9 cellular contexts compared by ENCODE assay signal in genomic region chr2:9002313-9002636, GRCh38. TPM values are rescaled to one million over a fixed set of nuclear protein-coding genes. Genes with fewer than 3 reads are reported as not detected.
DNase-seq lines count a peak whose midpoint lies in the region; ATAC-seq, FAIRE-seq and TF ChIP-seq lines count a peak whose summit lies in the region.
"Had no signal": no experiment of that assay in that cellular context is flagged by ENCODE, and none has a peak within 500 bp of the region (broad histone marks: within the 10 kb centered on the region; RNA-seq: fewer than 3 reads in every experiment).

No MANE protein-coding gene starts in this region.

- H3K27ac ChIP-seq in 22Rv1: peak overlapping the region; percentile 41
- H3K27ac ChIP-seq in HCT116 (ENCODE audit: low read depth, low read length): no peak overlapping the region
- peak overlapping the region; percentile 58 for H3K27ac ChIP-seq in caudate nucleus (ENCODE audit: low read depth, low read length)

- H3K9me2 ChIP-seq in HCT116 (ENCODE audit: insufficient read depth): no peaks in the 10 kb centered on the region

- RAD21 ChIA-PET in HCT116 (lab: Charles Lee; ENCODE audit: low non-redundant PET in 1 of 2, low total read pairs in 2 of 2, uncharacterized antibody in 2 of 2, unreplicated experiment in 2 of 2): no interaction called here

- no peak for TF ChIP-seq RAD21 in HCT116 (IDR thresholded peaks at IDR 0.05; ENCODE audit: low read depth)

- no peak for TF ChIP-seq POLR2A in HCT116 (IDR thresholded peaks at IDR 0.05; ENCODE audit: borderline replicate concordance, extremely low read depth, insufficient read depth, insufficient read length)

- H3K9me3 ChIP-seq in HCT116 (ENCODE audit: control insufficient read depth in 1 of 2, insufficient read depth in 1 of 2, low read depth in 1 of 2, low read length in 2 of 2): no peaks in the 10 kb centered on the region

- H4K20me1 ChIP-seq in HCT116 (ENCODE audit: insufficient read depth): no peaks in the 10 kb centered on the region

- ATAC-seq in HCT116 (no peak), GM18498 (IDR thresholded peaks at IDR 0.05; ENCODE audit: unreplicated experiment) (no peak)

- intact Hi-C loops in HCT116 (cut with micrococcal nuclease): no loop called here

- TSS peak; percentile 47 for BruUV-seq in HCT116 (replicated peaks; lab: Mats Ljungman, UMichigan)

- peak overlapping the region; percentile 86 for H3K4me2 ChIP-seq in HCT116 (ENCODE audit: low read length)

- 0 out of 4 replicates have a peak overlapping the region, but pooled peaks of 1 of the 2 experiments have one; percentile 58 for H3K4me3 ChIP-seq in HCT116 (replicated peaks in 1 of 2; ENCODE audit: low read depth in 1 of 2, low read length in 2 of 2)

- H2AFZ ChIP-seq in HCT116 (ENCODE audit: low read depth, low read length, poor library complexity, severe bottlenecking): no peak overlapping the region

- H3K9ac ChIP-seq in HCT116 (ENCODE audit: low read length): no peak overlapping the region

- no peaks in the 10 kb centered on the region for H3K27me3 ChIP-seq in HCT116 (ENCODE audit: insufficient read depth, low read length)

- H3K4me1 ChIP-seq in HCT116 (ENCODE audit: control insufficient read depth in 1 of 2, insufficient read depth in 2 of 2, low read length in 2 of 2): peaks cover 18 to 45% of the 10 kb centered on the region in 2 experiments

- peaks cover 20% of the 10 kb centered on the region for H3K79me2 ChIP-seq in HCT116 (ENCODE audit: insufficient read depth, low read length)

- POLR2A ChIA-PET in HCT116 (lab: Charles Lee): no interaction called here

- TF ChIP-seq CTCF in 22Rv1 (IDR thresholded peaks at IDR 0.05): no peak
- TF ChIP-seq CTCF in HCT116 (IDR thresholded peaks at IDR 0.05 in 2 of 3, conservative IDR thresholded peaks at IDR 0.05 in 1 of 3; ENCODE audit: borderline replicate concordance in 1 of 3, insufficient read depth in 1 of 3, low read depth in 2 of 3, low read length in 2 of 3): no peak

- no peak for FAIRE-seq in HTR-8/SVneo (lab: Jason Lieb, UNC)

- no peaks in the 10 kb centered on the region for H3K36me3 ChIP-seq in HCT116 (ENCODE audit: control insufficient read depth in 1 of 2, insufficient read depth in 2 of 2, low read length in 2 of 2)

- DNase-seq in HCT116 (ENCODE audit: low read depth, low spot score) (no peak), caudate nucleus (lab: John Stamatoyannopoulos, UW) (no peak), midbrain (lab: John Stamatoyannopoulos, UW) (peak; percentile 50), HTR-8/SVneo (ENCODE audit: insufficient read length, low spot score) (no peak), GF-D8 (lab: John Stamatoyannopoulos, UW) (no peak), NCI-H2196 treated with DMSO at 0.1 percent for 48 hours (lab: John Stamatoyannopoulos, UW; ENCODE audit: unreplicated experiment) (no peak)
- DNase-seq: NCI-H2081 treated with DMSO at 0.1 percent for 48 hours had no signal

- CTCF ChIA-PET in HCT116 (lab: Charles Lee): no interaction called here

TF ChIP-seq in HCT116, 20 proteins besides CTCF, POLR2A, EP300 and RAD21:
- TF ChIP-seq REST (IDR thresholded peaks at IDR 0.05; ENCODE audit: low read depth) (no peak), ZNF274 (IDR thresholded peaks at IDR 0.05; ENCODE audit: low read depth, low read length) (no peak), ATF3 (IDR thresholded peaks at IDR 0.05) (no peak), EZH2 (IDR thresholded peaks at IDR 0.05) (no peak), EZH2phosphoT487 (IDR thresholded peaks at IDR 0.05; ENCODE audit: borderline replicate concordance) (no peak)

RNA-seq across cellular contexts. Expression of gene MBOAT2, which starts 1.2 kb away (rescaled TPM):
- total RNA-seq in HCT116 (2021; ENCODE audit: unreplicated experiment): 16.8 TPM
- polyA plus RNA-seq in HCT116 (2012): 10.8 and 12.3 TPM in 2 replicates
